1 cellular context compared by ENCODE assay signal in genomic region chr10:30436688-30437038, GRCh38.
TF ChIP-seq lines count a peak whose summit lies in the region.

No MANE protein-coding gene starts in this region.

TF ChIP-seq in endothelial cell of umbilical vein, 7 proteins besides CTCF, POLR2A, EP300 and RAD21 (continued from another document):
- no peak for TF ChIP-seq JUN (IDR thresholded peaks at IDR 0.05; ENCODE audit: borderline replicate concordance, insufficient read depth, insufficient read length, low read depth)
- TF ChIP-seq MAX (IDR thresholded peaks at IDR 0.05; ENCODE audit: insufficient read depth, insufficient read length) = no peak
